Comparison of ENCODE assay signal across 23 cellular contexts in the genomic region with DNA sequence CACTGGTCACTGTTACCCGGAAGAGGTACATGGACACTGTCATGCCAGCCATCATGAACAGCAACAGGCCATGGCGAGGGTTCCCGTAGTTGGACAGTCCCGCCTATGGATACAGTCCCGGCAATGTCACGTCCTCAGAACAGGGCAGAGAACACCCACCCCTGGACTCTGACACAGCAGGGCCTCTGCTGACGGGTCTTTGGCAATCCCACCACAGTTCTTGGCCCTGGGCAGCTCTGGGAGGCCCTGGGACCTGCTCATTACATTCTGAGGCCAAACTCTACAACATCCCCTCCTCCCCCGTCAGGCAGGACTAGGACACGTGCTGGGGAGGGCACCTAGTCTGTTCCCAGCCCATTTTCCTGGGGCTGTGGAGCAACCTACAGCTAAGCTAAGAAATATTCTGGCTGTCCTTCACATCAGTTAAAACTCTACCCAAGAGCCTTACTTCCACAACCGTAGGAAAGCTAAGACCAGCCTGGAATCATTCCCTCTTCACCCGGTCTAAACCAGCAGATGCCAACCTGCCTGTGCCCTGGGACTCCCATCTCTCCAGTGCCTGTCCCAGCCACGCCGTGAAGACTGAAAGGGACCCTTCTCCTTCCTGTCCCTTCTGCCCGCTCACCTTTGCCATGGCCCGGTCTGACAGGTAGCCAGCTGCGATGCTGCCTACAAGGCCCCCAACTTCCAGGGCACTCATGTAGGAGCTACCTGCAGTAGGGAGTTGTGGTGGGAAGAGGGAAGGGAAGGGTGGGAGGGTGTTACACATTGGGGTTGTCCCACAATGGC. TPM values are rescaled to one million over a fixed set of nuclear protein-coding genes. Genes with fewer than 3 reads are reported as not detected.
DNase-seq lines count a peak whose midpoint lies in the region; ATAC-seq and TF ChIP-seq lines count a peak whose summit lies in the region.
"Had no signal": no experiment of that assay in that cellular context is flagged by ENCODE, and none has a peak within 500 bp of the region (broad histone marks: within the 10 kb centered on the region; RNA-seq: fewer than 3 reads in every experiment).

No MANE protein-coding gene starts in this region.

- no peaks in the 10 kb centered on the region for H3K9me3 ChIP-seq in ascending aorta
- H3K9me3 ChIP-seq: mucosa of descending colon, right atrium auricular region, SK-N-SH, thoracic aorta had no signal

- no peaks in the 10 kb centered on the region for H3K27me3 Mint-ChIP-seq in memory B cell
- H3K27me3 Mint-ChIP-seq: activated naive CD8-positive, alpha-beta T cell treated with anti-CD3 and anti-CD28 coated beads, Interleukin-2, amount 10 ng/mL, durations not matched to agents 7 days and 5 days; IgD-negative memory B cell had no signal

- DNase-seq in GM13976 (ENCODE audit: low spot score) (peak; percentile 15), ascending aorta (ENCODE audit: low spot score in 2 of 2) (no peak), memory B cell (ENCODE audit: low spot score in 2 of 2) (no peak), pons (ENCODE audit: low spot score) (no peak), COR-L47 (lab: John Stamatoyannopoulos, UW) (no peak)
- DNase-seq in stimulated activated effector memory CD8-positive, alpha-beta T cell treated with anti-CD3 and anti-CD28 coated beads, Interleukin-12 subunit alpha, Interleukin-12 subunit beta, amount 100 ng/mL, for 72 hours (ENCODE audit: low spot score in 2 of 2) = no peak
- DNase-seq: activated naive CD8-positive, alpha-beta T cell treated with anti-CD3 and anti-CD28 coated beads, Interleukin-2, amount 10 ng/mL, durations not matched to agents 7 days and 5 days; DND-41; HFFc6; mucosa of descending colon; NCI-H1436; NCI-H2171 treated with DMSO at 0.1 percent for 48 hours; NCI-H526 treated with DMSO at 0.1 percent for 48 hours; nucleus accumbens; RPMI8226; SK-N-SH; T-helper 9 cell had no signal

- ATAC-seq in memory B cell (ENCODE audit: low read depth) = no peak
- ATAC-seq in stimulated activated effector memory CD8-positive, alpha-beta T cell treated with anti-CD3 and anti-CD28 coated beads, Interleukin-12 subunit alpha, Interleukin-12 subunit beta, amount 100 ng/mL, for 72 hours = no peak
- ATAC-seq in HG02870 (IDR thresholded peaks at IDR 0.05; ENCODE audit: unreplicated experiment) = no peak
- ATAC-seq: mucosa of descending colon had no signal

- peak overlapping the region; percentile 60 for H3K27ac Mint-ChIP-seq in memory B cell
- peak overlapping the region; percentile 78 for H3K27ac Mint-ChIP-seq in stimulated activated effector memory CD8-positive, alpha-beta T cell treated with anti-CD3 and anti-CD28 coated beads, Interleukin-12 subunit alpha, Interleukin-12 subunit beta, amount 100 ng/mL, for 72 hours
- H3K27ac Mint-ChIP-seq: HFFc6 had no signal

- H3K27ac ChIP-seq in ascending aorta = peak overlapping the region; percentile 0 to 48
- H3K27ac ChIP-seq: HL-60, right atrium auricular region had no signal

- H3K9me3 Mint-ChIP-seq in memory B cell = no peaks in the 10 kb centered on the region
- no peaks in the 10 kb centered on the region for H3K9me3 Mint-ChIP-seq in stimulated activated effector memory CD8-positive, alpha-beta T cell treated with anti-CD3 and anti-CD28 coated beads, Interleukin-12 subunit alpha, Interleukin-12 subunit beta, amount 100 ng/mL, for 72 hours
- H3K9me3 Mint-ChIP-seq: activated naive CD8-positive, alpha-beta T cell treated with anti-CD3 and anti-CD28 coated beads, Interleukin-2, amount 10 ng/mL, durations not matched to agents 7 days and 5 days; HFFc6; IgD-negative memory B cell had no signal

- in situ Hi-C loops in GM13976 (cut with MboI; ENCODE audit: low sequenced_read_pairs, unreplicated experiment) = no loop called here

- H3K27me3 ChIP-seq in ascending aorta = no peaks in the 10 kb centered on the region
- H3K27me3 ChIP-seq: right atrium auricular region had no signal

- intact Hi-C loops in ascending aorta (cut with DNase I) = no loop called here

- peaks cover 9 to 43% of the 10 kb centered on the region in 2 donors for H3K36me3 ChIP-seq in ascending aorta

- TF ChIP-seq CTCF in GM13976 (IDR thresholded peaks at IDR 0.05; ENCODE audit: borderline replicate concordance, control extremely low read depth, extremely low read depth, insufficient read depth, missing control alignments) = no peak
- no peak for TF ChIP-seq CTCF in ascending aorta (IDR thresholded peaks at IDR 0.05)

- no peak overlapping the region for H3K4me3 ChIP-seq in ascending aorta
- H3K4me3 ChIP-seq: coronary artery, mucosa of descending colon, right atrium auricular region, thoracic aorta had no signal

- peaks cover 20% of the 10 kb centered on the region for H3K4me1 Mint-ChIP-seq in memory B cell
- peaks cover 46% of the 10 kb centered on the region for H3K4me1 Mint-ChIP-seq in stimulated activated effector memory CD8-positive, alpha-beta T cell treated with anti-CD3 and anti-CD28 coated beads, Interleukin-12 subunit alpha, Interleukin-12 subunit beta, amount 100 ng/mL, for 72 hours

- H3K36me3 Mint-ChIP-seq in memory B cell = peaks cover 23% of the 10 kb centered on the region
- peaks cover 70% of the 10 kb centered on the region for H3K36me3 Mint-ChIP-seq in stimulated activated effector memory CD8-positive, alpha-beta T cell treated with anti-CD3 and anti-CD28 coated beads, Interleukin-12 subunit alpha, Interleukin-12 subunit beta, amount 100 ng/mL, for 72 hours

- no peak overlapping the region for H3K4me3 Mint-ChIP-seq in memory B cell
- H3K4me3 Mint-ChIP-seq in stimulated activated effector memory CD8-positive, alpha-beta T cell treated with anti-CD3 and anti-CD28 coated beads, Interleukin-12 subunit alpha, Interleukin-12 subunit beta, amount 100 ng/mL, for 72 hours = no peak overlapping the region
- H3K4me3 Mint-ChIP-seq: activated naive CD8-positive, alpha-beta T cell treated with anti-CD3 and anti-CD28 coated beads, Interleukin-2, amount 10 ng/mL, durations not matched to agents 7 days and 5 days; HFFc6 had no signal

- peaks cover 5 to 14% of the 10 kb centered on the region in 2 donors for H3K4me1 ChIP-seq in ascending aorta

RNA-seq across cellular contexts. Expression of gene SLC37A4, which starts 4.5 kb away (rescaled TPM):
- 21.2 TPM for total RNA-seq in ascending aorta

RNA-seq across cellular contexts. Expression of gene TRAPPC4, which starts 7.6 kb away (rescaled TPM):
- total RNA-seq in ascending aorta = 41.0 TPM

RNA-seq across cellular contexts. Expression of gene RPS25, which starts 8.0 kb away (rescaled TPM):
- 857 TPM for total RNA-seq in ascending aorta

RNA-seq across cellular contexts. Expression of gene CENATAC, which starts 28.2 kb away (rescaled TPM):
- 67.7 TPM for total RNA-seq in ascending aorta

RNA-seq across cellular contexts. Expression of gene HYOU1, which starts 30.8 kb away (rescaled TPM):
- total RNA-seq in ascending aorta = 98.4 TPM
